21 cellular contexts compared by ENCODE assay signal in the genomic region with DNA sequence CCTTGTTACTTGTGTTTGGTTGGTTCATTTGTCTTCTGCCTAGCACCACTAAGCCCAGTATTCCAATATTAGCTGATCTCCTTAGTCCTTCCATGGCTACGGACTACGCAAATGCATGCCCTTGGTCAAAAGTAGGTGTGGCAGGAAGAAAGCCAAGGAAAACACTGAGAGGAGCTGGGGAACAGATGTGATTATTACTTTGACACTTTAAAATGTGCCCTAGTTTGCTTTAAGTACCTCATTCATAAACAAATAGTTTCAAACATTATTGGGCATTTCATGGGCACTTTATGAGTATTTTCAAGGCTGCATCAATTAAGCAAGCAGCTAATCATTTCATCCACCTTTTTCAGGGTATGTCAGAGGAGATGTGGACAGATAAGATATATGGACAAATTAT.
DNase-seq lines count a peak whose midpoint lies in the region; ATAC-seq and TF ChIP-seq lines count a peak whose summit lies in the region.
"Had no signal": no experiment of that assay in that cellular context is flagged by ENCODE, and none has a peak within 500 bp of the region (broad histone marks: within the 10 kb centered on the region; RNA-seq: fewer than 3 reads in every experiment).

No MANE protein-coding gene starts in this region.

- H3K27me3 Mint-ChIP-seq in brain (peaks cover 27% of the 10 kb centered on the region), nephron (ENCODE audit: low read depth) (peaks cover 25% of the 10 kb centered on the region), type B pancreatic cell (peaks cover 39% of the 10 kb centered on the region)
- H3K27me3 Mint-ChIP-seq in CD8-positive, alpha-beta T cell (ENCODE audit: low read depth): peaks cover 38% of the 10 kb centered on the region

- H3K36me3 Mint-ChIP-seq in brain (no peaks in the 10 kb centered on the region), nephron (ENCODE audit: low read depth) (no peaks in the 10 kb centered on the region), type B pancreatic cell (no peaks in the 10 kb centered on the region)
- H3K36me3 Mint-ChIP-seq in CD8-positive, alpha-beta T cell: no peaks in the 10 kb centered on the region

- H3K9me3 Mint-ChIP-seq in brain (peaks cover 0 to 4% (median 0%) of the 10 kb centered on the region in 5 experiments), nephron (no peaks in the 10 kb centered on the region), type B pancreatic cell (no peaks in the 10 kb centered on the region)
- H3K9me3 Mint-ChIP-seq in CD8-positive, alpha-beta T cell: no peaks in the 10 kb centered on the region
- H3K9me3 Mint-ChIP-seq: CD4-positive, alpha-beta T cell; H9 had no signal

- H3K36me3 ChIP-seq in cardiac muscle cell (no peaks in the 10 kb centered on the region), WERI-Rb-1 (no peaks in the 10 kb centered on the region)
- H3K36me3 ChIP-seq in CD8-positive, alpha-beta T cell (ENCODE audit: insufficient read depth, low read length): no peaks in the 10 kb centered on the region
- H3K36me3 ChIP-seq: BLaER1 treated with 17β-estradiol and CSF1 and Interleukin-3, amounts not matched to agents 10 nM and 100 nM had no signal

- H3K9me3 ChIP-seq in cardiac muscle cell (ENCODE audit: low read depth): no peaks in the 10 kb centered on the region
- no peaks in the 10 kb centered on the region for H3K9me3 ChIP-seq in right cardiac atrium (ENCODE audit: control insufficient read depth, low read length)
- H3K9me3 ChIP-seq in WERI-Rb-1 (ENCODE audit: severe bottlenecking): no peaks in the 10 kb centered on the region
- no peaks in the 10 kb centered on the region for H3K9me3 ChIP-seq in CD8-positive, alpha-beta T cell (ENCODE audit: low read length)
- H3K9me3 ChIP-seq: BLaER1 treated with 17β-estradiol and CSF1 and Interleukin-3, amounts not matched to agents 10 nM and 100 nM had no signal

- H3K4me3 ChIP-seq in cardiac muscle cell (peak overlapping the region; percentile 28), right cardiac atrium (ENCODE audit: low read length) (no peak overlapping the region), WERI-Rb-1 (ENCODE audit: low read depth, low read length) (no peak overlapping the region)
- H3K4me3 ChIP-seq in CD8-positive, alpha-beta T cell (ENCODE audit: low read depth, low read length): no peak overlapping the region
- H3K4me3 ChIP-seq: BLaER1 treated with 17β-estradiol and CSF1 and Interleukin-3, amounts not matched to agents 10 nM and 100 nM; GM23248 had no signal

- no peak for TF ChIP-seq POLR2A in erythroblast (IDR thresholded peaks at IDR 0.05; ENCODE audit: low read length)

- H3K4me1 ChIP-seq in cardiac muscle cell (ENCODE audit: low read depth): peaks cover 41% of the 10 kb centered on the region
- peaks cover 6% of the 10 kb centered on the region for H3K4me1 ChIP-seq in right cardiac atrium (ENCODE audit: control insufficient read depth, insufficient read depth, low read length)
- H3K4me1 ChIP-seq in CD8-positive, alpha-beta T cell (ENCODE audit: insufficient read depth, low read length): no peaks in the 10 kb centered on the region

- no peak for TF ChIP-seq CTCF in cardiac muscle cell (IDR thresholded peaks at IDR 0.05; ENCODE audit: low read depth, low read length)
- TF ChIP-seq CTCF in brain (conservative IDR thresholded peaks at IDR 0.05): no peak
- no peak for TF ChIP-seq CTCF in nephron (IDR thresholded peaks at IDR 0.05; ENCODE audit: unreplicated experiment in 3 of 3)
- TF ChIP-seq CTCF in type B pancreatic cell (conservative IDR thresholded peaks at IDR 0.05): no peak
- no peak for TF ChIP-seq CTCF in WERI-Rb-1 (IDR thresholded peaks at IDR 0.05; ENCODE audit: low read depth, low read length)
- no peak for TF ChIP-seq CTCF in CD8-positive, alpha-beta T cell (IDR thresholded peaks at IDR 0.05)

- H3K4me3 Mint-ChIP-seq in brain (peak overlapping the region in 3 of 5 experiments; percentile 22 to 53 (median 51)), nephron (peak overlapping the region; percentile 37 to 78 (median 45)), type B pancreatic cell (peak overlapping the region; percentile 67)
- H3K4me3 Mint-ChIP-seq in CD8-positive, alpha-beta T cell: no peak overlapping the region
- H3K4me3 Mint-ChIP-seq: CD4-positive, alpha-beta T cell had no signal

- POLR2A ChIA-PET in CD8-positive, alpha-beta T cell (lab: Charles Lee): no interaction called here

- no peaks in the 10 kb centered on the region for H3K27me3 ChIP-seq in cardiac muscle cell
- no peaks in the 10 kb centered on the region for H3K27me3 ChIP-seq in right cardiac atrium (ENCODE audit: control insufficient read depth, insufficient read depth)
- no peaks in the 10 kb centered on the region for H3K27me3 ChIP-seq in WERI-Rb-1 (ENCODE audit: insufficient read depth, low read depth, severe bottlenecking)
- H3K27me3 ChIP-seq in CD8-positive, alpha-beta T cell (ENCODE audit: insufficient read depth, low read length): peaks cover 4% of the 10 kb centered on the region

- no peak for ATAC-seq in right cardiac atrium
- no peak for ATAC-seq in CD8-positive, alpha-beta T cell
- ATAC-seq: Panc1 had no signal

- CTCF ChIA-PET in CD8-positive, alpha-beta T cell (lab: Charles Lee): interaction anchor here (1.0 kb wide), 1 partner anchor 9 kb away, joined by 3 read pairs; no protein-coding TSS in a partner anchor

- intact Hi-C loops in right cardiac atrium (cut with DNase I): no loop called here
- intact Hi-C loops in CD8-positive, alpha-beta T cell (cut with DNase I, micrococcal nuclease): no loop called here

- H3K4me1 Mint-ChIP-seq in brain (peaks cover 25% of the 10 kb centered on the region), nephron (peaks cover 10% of the 10 kb centered on the region), type B pancreatic cell (ENCODE audit: unreplicated experiment) (peaks cover 43% of the 10 kb centered on the region)
- H3K4me1 Mint-ChIP-seq in CD8-positive, alpha-beta T cell (ENCODE audit: low read depth): peaks cover 13% of the 10 kb centered on the region

- H3K27ac ChIP-seq in cardiac muscle cell: peak overlapping the region; percentile 97
- H3K27ac ChIP-seq in right cardiac atrium (ENCODE audit: low read length): no peak overlapping the region
- no peak overlapping the region for H3K27ac ChIP-seq in WERI-Rb-1
- no peak overlapping the region for H3K27ac ChIP-seq in CD8-positive, alpha-beta T cell (ENCODE audit: low read depth, low read length)
- H3K27ac ChIP-seq: BLaER1 treated with 17β-estradiol and CSF1 and Interleukin-3, amounts not matched to agents 10 nM and 100 nM; GM23248; RWPE1 had no signal

- 71% methylated on average over 2 of the region's 2 CpGs for WGBS in right cardiac atrium

- DNase-seq in cardiac muscle cell (ENCODE audit: low read depth in 1 of 2, low spot score in 1 of 2) (no peak), right cardiac atrium (no peak), type B pancreatic cell (ENCODE audit: extremely low spot score, unreplicated experiment) (no peak), WERI-Rb-1 (no peak), erythroblast (lab: John Stamatoyannopoulos, UW) (no peak)
- no peak for DNase-seq in CD8-positive, alpha-beta T cell
- DNase-seq: CD4-positive, alpha-beta T cell; COR-L47; GM23248; H9; IMR-90; KG1; MM.1S; NCI-H2029; NCI-H446 treated with DMSO at 0.1 percent for 48 hours; NCI-H526 had no signal

- H3K27ac Mint-ChIP-seq in brain: no peak overlapping the region
- no peak overlapping the region for H3K27ac Mint-ChIP-seq in nephron
- H3K27ac Mint-ChIP-seq in type B pancreatic cell: no peak overlapping the region
- H3K27ac Mint-ChIP-seq in CD8-positive, alpha-beta T cell: no peak overlapping the region
- H3K27ac Mint-ChIP-seq: CD4-positive, alpha-beta T cell had no signal
